8 cellular contexts compared by ENCODE assay signal in the genomic region with DNA sequence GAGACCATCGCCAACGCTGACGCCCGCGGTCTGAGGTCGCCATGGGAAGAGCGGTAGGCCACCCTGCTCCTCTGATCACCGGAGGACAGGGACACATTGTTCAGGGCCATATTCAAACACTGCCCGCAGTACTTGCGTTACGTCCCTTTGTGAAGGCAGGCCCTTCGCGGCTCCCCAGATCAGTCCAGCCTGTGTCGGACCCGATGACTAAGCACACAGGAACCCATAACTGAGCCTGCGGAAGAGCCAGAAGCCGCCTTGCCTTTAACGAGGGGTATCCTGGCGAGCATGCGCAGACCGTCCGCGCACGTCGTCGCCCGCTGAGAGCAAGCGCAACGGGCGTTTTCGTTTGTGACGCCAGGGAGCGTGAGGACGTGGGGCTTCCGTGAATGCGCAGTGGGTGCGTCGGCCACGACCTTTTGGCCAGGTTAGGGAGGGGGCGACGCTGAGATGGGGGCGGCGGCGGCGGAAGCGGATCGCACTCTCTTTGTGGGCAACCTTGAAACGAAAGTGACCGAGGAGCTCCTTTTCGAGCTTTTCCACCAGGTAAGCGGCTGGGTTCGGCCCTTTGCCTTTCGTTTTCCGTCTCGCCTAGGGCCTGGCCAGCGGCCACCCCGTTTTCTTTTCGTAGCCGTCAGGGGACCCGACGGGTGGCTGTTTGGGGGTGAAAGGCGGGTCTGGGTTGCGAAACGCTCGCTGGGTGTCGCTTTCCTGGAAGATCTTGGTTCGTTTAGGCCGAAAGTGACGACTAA. TPM values are rescaled to one million over a fixed set of nuclear protein-coding genes. Genes with fewer than 3 reads are reported as not detected.
DNase-seq lines count a peak whose midpoint lies in the region; ATAC-seq and TF ChIP-seq lines count a peak whose summit lies in the region.

A gene with protein sequence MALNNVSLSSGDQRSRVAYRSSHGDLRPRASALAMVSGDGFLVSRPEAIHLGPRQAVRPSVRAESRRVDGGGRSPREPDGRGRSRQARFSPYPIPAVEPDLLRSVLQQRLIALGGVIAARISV (minus strand): TSS at position 290 of the 752 bp plus-strand sequence. CDS start 180 bp downstream, at position 110.
A gene with protein sequence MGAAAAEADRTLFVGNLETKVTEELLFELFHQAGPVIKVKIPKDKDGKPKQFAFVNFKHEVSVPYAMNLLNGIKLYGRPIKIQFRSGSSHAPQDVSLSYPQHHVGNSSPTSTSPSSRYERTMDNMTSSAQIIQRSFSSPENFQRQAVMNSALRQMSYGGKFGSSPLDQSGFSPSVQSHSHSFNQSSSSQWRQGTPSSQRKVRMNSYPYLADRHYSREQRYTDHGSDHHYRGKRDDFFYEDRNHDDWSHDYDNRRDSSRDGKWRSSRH (plus strand): TSS at position 445 of the 752 bp plus-strand sequence. CDS start 6 bp downstream, at position 451.

- no peak for TF ChIP-seq EP300 in esophagus muscularis mucosa (IDR thresholded peaks at IDR 0.05)

- peak; percentile 93 for ATAC-seq in GM21619 (IDR thresholded peaks at IDR 0.05; ENCODE audit: unreplicated experiment)

- H3K27ac ChIP-seq in PC-9 (peak within 1 kb of the TSS; percentile 97), esophagus muscularis mucosa (replicated peaks in 1 of 4) (peak within 1 kb of the TSS; percentile 95 to 98 (median 98)), muscle layer of duodenum (ENCODE audit: low read length) (peak within 1 kb of the TSS; percentile 100)

- H3K4me2 ChIP-seq in PC-9, result peak within 1 kb of the TSS; percentile 91

- H2AFZ ChIP-seq in PC-9, result peak within 1 kb of the TSS; percentile 91

- peak; percentile 93 for DNase-seq in DMS53 treated with DMSO at 0.1 percent for 48 hours (lab: John Stamatoyannopoulos, UW; ENCODE audit: unreplicated experiment)
- DNase-seq in Jurkat, Clone E6-1 (ENCODE audit: low read depth, low spot score), result peak; percentile 97
- peak; percentile 95 to 98 for DNase-seq in PC-9
- peak; percentile 97 for DNase-seq in activated T-cell treated with anti-CD3 and anti-CD28 coated beads, Interleukin-2, amount 50 U/mL, for 48 hours
- DNase-seq in esophagus muscularis mucosa (ENCODE audit: extremely low spot score), result peak; percentile 99
- peak; percentile 96 to 98 for DNase-seq in stimulated activated CD8-positive, alpha-beta memory T cell treated with anti-CD3 and anti-CD28 coated beads, Interleukin-7, amount 100 ng/mL, for 4 hours (ENCODE audit: low read depth in 2 of 2)

- 0 out of 2 replicates have a peak, but pooled peaks have one; percentile 19 for TF ChIP-seq CTCF in PC-9 (conservative IDR thresholded peaks at IDR 0.05)
- peak in 1 of 3 experiments; percentile 17 for TF ChIP-seq CTCF in esophagus muscularis mucosa (IDR thresholded peaks at IDR 0.05)

- BruUV-seq in PC-9 (replicated peaks; lab: Mats Ljungman, UMichigan), result no TSS peak

- H4K20me1 ChIP-seq in PC-9 (ENCODE audit: insufficient read depth), result no peaks in the 10 kb centered on the region; the same call in 1 of the 2 replicates

- peaks cover 68% of the 10 kb centered on the region for H3K79me2 ChIP-seq in PC-9 (ENCODE audit: low read depth)

- H3K9me2 ChIP-seq in PC-9 (ENCODE audit: insufficient read depth), result no peaks in the 10 kb centered on the region

- peak; percentile 76 for TF ChIP-seq POLR2A in esophagus muscularis mucosa (IDR thresholded peaks at IDR 0.05; ENCODE audit: low read depth)

- CTCF ChIA-PET in PC-9 (lab: Charles Lee), result no interaction called here

- peaks cover 3% of the 10 kb centered on the region; the same call in 1 of the 2 replicates for H3K9me3 ChIP-seq in PC-9 (ENCODE audit: insufficient read depth, low read depth)
- no peaks in the 10 kb centered on the region for H3K9me3 ChIP-seq in esophagus muscularis mucosa
- no peaks in the 10 kb centered on the region for H3K9me3 ChIP-seq in muscle layer of duodenum (ENCODE audit: control insufficient read depth in 1 of 2, low read length in 2 of 2)

- no peaks in the 10 kb centered on the region for H3K27me3 ChIP-seq in PC-9 (ENCODE audit: insufficient read depth, low read depth)
- H3K27me3 ChIP-seq in esophagus muscularis mucosa, result no peaks in the 10 kb centered on the region
- no peaks in the 10 kb centered on the region for H3K27me3 ChIP-seq in muscle layer of duodenum (ENCODE audit: low read depth, low read length)

- H3K36me3 ChIP-seq in PC-9 (ENCODE audit: low read depth) (peaks cover 33% of the 10 kb centered on the region), esophagus muscularis mucosa (peaks cover 0 to 5% (median 2%) of the 10 kb centered on the region in 4 donors), muscle layer of duodenum (ENCODE audit: control insufficient read depth in 1 of 2, insufficient read depth in 2 of 2, low read length in 2 of 2) (peaks cover 8 to 10% of the 10 kb centered on the region in 2 donors)

- peaks cover 16% of the 10 kb centered on the region for H3F3A ChIP-seq in PC-9 (ENCODE audit: insufficient read depth, low read depth)

- intact Hi-C loops in PC-9 (cut with micrococcal nuclease; ENCODE audit: unreplicated experiment) (loop anchor here (1.0 to 2.0 kb wide), 3 partner anchors 16 to 52 kb away; partner anchors contain the start of gene REXO2), esophagus muscularis mucosa (cut with DNase I) (loop anchor here (2.0 to 5.0 kb wide), 2 partner anchors 38 to 53 kb away; partner anchors contain the start of gene REXO2)

- 0% methylated on average over 53 of the region's 69 CpGs for WGBS in esophagus muscularis mucosa

- peaks cover 43% of the 10 kb centered on the region for H3K4me1 ChIP-seq in PC-9 (replicated peaks; ENCODE audit: insufficient read depth)
- H3K4me1 ChIP-seq in esophagus muscularis mucosa, result peaks cover 41 to 67% (median 60%) of the 10 kb centered on the region in 4 donors
- H3K4me1 ChIP-seq in muscle layer of duodenum (ENCODE audit: control insufficient read depth in 1 of 2, insufficient read depth in 2 of 2, low read length in 2 of 2), result peaks cover 14 to 15% of the 10 kb centered on the region in 2 donors

- peak within 1 kb of the TSS; percentile 84 for H3K4me3 ChIP-seq in Jurkat, Clone E6-1 (ENCODE audit: low read length)
- H3K4me3 ChIP-seq in PC-9 (peak within 1 kb of the TSS; percentile 89), esophagus muscularis mucosa (peak within 1 kb of the TSS; percentile 73 to 88 (median 78)), muscle layer of duodenum (ENCODE audit: low read depth in 1 of 2, low read length in 2 of 2) (peak within 1 kb of the TSS; percentile 71 to 96)

- POLR2A ChIA-PET in PC-9 (lab: Charles Lee; ENCODE audit: unreplicated experiment), result interaction anchor here (0.5 to 0.7 kb wide), 3 partner anchors 16 to 309 kb away, joined by 3 to 4 read pairs (median 4); no protein-coding TSS in a partner anchor

RNA-seq across cellular contexts. Expression of the first gene that starts in this region (rescaled TPM):
- 7.3 TPM for polyA plus RNA-seq in Jurkat, Clone E6-1 (2012; ENCODE audit: insufficient read depth, insufficient read length)
- total RNA-seq in PC-9 (2021) (3.7 and 4.9 TPM in 2 replicates), esophagus muscularis mucosa (1 to 10 TPM; 5.0 to 6.2 (median 5.6) TPM)

RNA-seq across cellular contexts. Expression of the second gene that starts in this region (rescaled TPM):
- 44.1 TPM for polyA plus RNA-seq in Jurkat, Clone E6-1 (2012; ENCODE audit: insufficient read depth, insufficient read length)
- 18.9 and 34.7 TPM in 2 replicates for total RNA-seq in PC-9 (2021)
- 10 to 100 TPM; 13.7 to 28.0 (median 17.6) TPM for total RNA-seq in esophagus muscularis mucosa

Comparison
In these comparisons a context has a peak if more than half of its experiments do, and no peak if none do; other contexts are left out.
1. Peak in every context shown above with its lines: DNase-seq, ATAC-seq, H3K4me3 ChIP-seq and H3K27ac ChIP-seq.